Comparison of ENCODE assay signal across 2 cellular contexts in the genomic region with DNA sequence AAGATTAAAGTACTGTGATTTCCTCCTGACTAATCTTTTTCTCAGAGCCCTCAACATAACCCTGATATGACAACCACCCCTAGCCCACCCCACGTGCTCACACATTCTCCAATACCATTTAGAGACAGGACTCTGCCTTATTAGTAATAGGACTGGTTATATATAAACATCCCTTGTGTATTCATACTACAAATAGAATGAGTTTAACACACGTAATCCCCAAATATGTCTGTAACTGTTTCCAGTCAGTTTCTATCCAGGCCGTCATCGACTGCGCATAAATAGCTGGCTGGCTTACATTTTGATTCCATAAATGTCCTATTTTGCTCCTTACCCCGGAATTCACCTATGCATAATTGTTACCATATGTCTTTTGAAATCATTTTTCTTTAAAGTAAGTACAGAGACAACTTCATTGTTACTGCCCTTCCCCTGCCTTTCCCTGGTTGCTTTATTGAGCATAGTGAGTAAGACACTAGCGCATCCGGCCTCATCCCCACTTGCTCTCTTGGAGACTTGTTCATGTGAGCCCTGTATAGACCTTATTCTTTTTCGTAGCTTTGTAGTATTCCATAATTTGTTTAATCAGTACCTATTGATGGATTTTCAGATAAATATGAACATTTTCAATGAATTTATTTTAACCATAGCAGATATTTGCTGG.
TF ChIP-seq lines count a peak whose summit lies in the region.

No MANE protein-coding gene starts in this region.

TF ChIP-seq in GM12891, 5 proteins besides CTCF, POLR2A, EP300 and RAD21:
- TF ChIP-seq POU2F2 (IDR thresholded peaks at IDR 0.05; ENCODE audit: low read depth, low read length) (no peak), TAF1 (IDR thresholded peaks at IDR 0.05; ENCODE audit: low read depth, low read length) (no peak), POLR2AphosphoS5 (IDR thresholded peaks at IDR 0.05; ENCODE audit: low read depth, low read length) (no peak), PAX5 (IDR thresholded peaks at IDR 0.05; ENCODE audit: insufficient read depth, low read length, severe bottlenecking) (no peak), SPI1 (IDR thresholded peaks at IDR 0.05; ENCODE audit: low read depth, low read length) (no peak)

TF ChIP-seq in HepG2, 621 proteins besides CTCF, POLR2A, EP300 and RAD21:
- TF ChIP-seq HDAC2 (CRISPR knock-in tag; IDR thresholded peaks at IDR 0.05) (no peak), RXRB (CRISPR knock-in tag; IDR thresholded peaks at IDR 0.05; ENCODE audit: borderline replicate concordance) (no peak), GRHL1 (CRISPR knock-in tag; conservative IDR thresholded peaks at IDR 0.05) (no peak), KDM5A (IDR thresholded peaks at IDR 0.05; ENCODE audit: borderline replicate concordance, low read length) (no peak), ZSCAN29 (CRISPR knock-in tag; conservative IDR thresholded peaks at IDR 0.05) (no peak), ZBTB21 (CRISPR knock-in tag; IDR thresholded peaks at IDR 0.05) (no peak), ZNF382 (CRISPR knock-in tag; IDR thresholded peaks at IDR 0.05; ENCODE audit: borderline replicate concordance) (no peak), ZBTB7A (CRISPR knock-in tag; IDR thresholded peaks at IDR 0.05) (no peak)
